In genomic region chr11:130260735-130261134, GRCh38 we compare ENCODE assay signal across 22 cellular contexts.
"Had no signal": no experiment of that assay in that cellular context is flagged by ENCODE, and none has a peak within 500 bp of the region (broad histone marks: within the 10 kb centered on the region; RNA-seq: fewer than 3 reads in every experiment).

No MANE protein-coding gene starts in this region.

- H3K4me3 ChIP-seq: K562 had no signal

- H3K27me3 Mint-ChIP-seq: IgD-negative memory B cell had no signal

- H3K27ac ChIP-seq: HL-60, KMS-11, RWPE1 had no signal

- DNase-seq: Kasumi-1, MM.1S, NCI-H187, NCI-H2029, NCI-H2081 treated with DMSO at 0.1 percent for 48 hours, NCI-H2171, NCI-H226, NCI-H446, NCI-H510A, NCI-H524 treated with DMSO at 0.1 percent for 48 hours, NCI-H69, NCI-H774, PC-3, SHP77, SK-N-SH had no signal

- FAIRE-seq: HTR-8/SVneo had no signal

- ATAC-seq: K562, Panc1, PC-3 had no signal

- H3K9me3 ChIP-seq: SK-N-SH had no signal

- H3K4me3 Mint-ChIP-seq: IgD-negative memory B cell had no signal
